22 cellular contexts compared by ENCODE assay signal in genomic region chr18:58152216-58152615, GRCh38.
DNase-seq lines count a peak whose midpoint lies in the region; ATAC-seq and TF ChIP-seq lines count a peak whose summit lies in the region.
"Had no signal": no experiment of that assay in that cellular context is flagged by ENCODE, and none has a peak within 500 bp of the region (broad histone marks: within the 10 kb centered on the region; RNA-seq: fewer than 3 reads in every experiment).

No MANE protein-coding gene starts in this region.

- H3K4me1 ChIP-seq in trophoblast cell (ENCODE audit: control insufficient read depth in 1 of 2, insufficient read depth in 2 of 2, low read length in 2 of 2): peaks cover 17 to 21% of the 10 kb centered on the region in 2 experiments

- H3K27ac ChIP-seq in C4-2B: peak overlapping the region; percentile 94
- H3K27ac ChIP-seq in VCaP: peak overlapping the region; percentile 93
- H3K27ac ChIP-seq in trophoblast cell (ENCODE audit: low read depth, low read length): peak overlapping the region; percentile 49
- H3K27ac ChIP-seq: 22Rv1; A549; BLaER1 treated with 17β-estradiol and CSF1 and Interleukin-3, amounts not matched to agents 10 nM and 100 nM had no signal

- H4K8ac ChIP-seq in trophoblast cell (ENCODE audit: low read depth, low read length): no peak overlapping the region

- no peak overlapping the region for H2BK120ac ChIP-seq in trophoblast cell (ENCODE audit: insufficient read depth, low read length, poor library complexity)

- H4K12ac ChIP-seq in trophoblast cell (ENCODE audit: low read depth, low read length): no peak overlapping the region

- no peak overlapping the region for H2AK5ac ChIP-seq in trophoblast cell (ENCODE audit: low read length)

- H2BK5ac ChIP-seq in trophoblast cell (ENCODE audit: low read depth, low read length, poor library complexity): no peak overlapping the region

- WGBS in trophoblast cell (ENCODE audit: extremely low coverage, insufficient coverage, insufficient read length): no CpG with 5 or more reads among the region's 3 CpGs

- peak overlapping the region; percentile 40 for H4K91ac ChIP-seq in trophoblast cell (ENCODE audit: low read depth, low read length)

- H3K4me3 ChIP-seq in trophoblast cell (ENCODE audit: low read depth, low read length): no peak overlapping the region
- H3K4me3 ChIP-seq: A549; BLaER1 treated with 17β-estradiol and CSF1 and Interleukin-3, amounts not matched to agents 10 nM and 100 nM; GM12878 had no signal

- H2AFZ ChIP-seq in trophoblast cell (ENCODE audit: insufficient read depth, low read length, poor library complexity): no peak overlapping the region

- no peak overlapping the region for H3K23ac ChIP-seq in trophoblast cell (ENCODE audit: low read length)

- peaks cover 17% of the 10 kb centered on the region for H3K79me1 ChIP-seq in trophoblast cell (ENCODE audit: low read length)

- H2BK12ac ChIP-seq in trophoblast cell (ENCODE audit: low read length): no peak overlapping the region

- peaks cover 1% of the 10 kb centered on the region for H3K79me2 ChIP-seq in trophoblast cell (ENCODE audit: control insufficient read depth, insufficient read depth, low read length, poor library complexity)

- no peak overlapping the region for H3K4ac ChIP-seq in trophoblast cell (ENCODE audit: low read depth, low read length)

- no peaks in the 10 kb centered on the region for H3K36me3 ChIP-seq in trophoblast cell (ENCODE audit: control insufficient read depth in 1 of 2, insufficient read depth in 2 of 2, low read length in 2 of 2)
- H3K36me3 ChIP-seq: BLaER1 treated with 17β-estradiol and CSF1 and Interleukin-3, amounts not matched to agents 10 nM and 100 nM had no signal

- no peak overlapping the region for H3K4me2 ChIP-seq in trophoblast cell (ENCODE audit: low read length)
- H3K4me2 ChIP-seq: A549; BLaER1 treated with 17β-estradiol and CSF1 and Interleukin-3, amounts not matched to agents 10 nM and 100 nM had no signal

- H3K9ac ChIP-seq in trophoblast cell (ENCODE audit: low read length): no peak overlapping the region
- H3K9ac ChIP-seq: BLaER1 treated with 17β-estradiol and CSF1 and Interleukin-3, amounts not matched to agents 10 nM and 100 nM had no signal

- H3K9me3 ChIP-seq in trophoblast cell (ENCODE audit: insufficient read depth, low read depth, low read length): peaks cover 2% of the 10 kb centered on the region
- H3K9me3 ChIP-seq: A549 had no signal

- H3K18ac ChIP-seq in trophoblast cell (ENCODE audit: low read length): no peak overlapping the region

- TF ChIP-seq CTCF in C4-2B (conservative IDR thresholded peaks at IDR 0.05) (no peak), VCaP (conservative IDR thresholded peaks at IDR 0.05) (no peak)

- DNase-seq in trophoblast cell (peak; percentile 20 to 69), inferior parietal cortex (ENCODE audit: extremely low spot score) (no peak), NCI-H345 (lab: John Stamatoyannopoulos, UW) (no peak)
- DNase-seq: AML-193; CD4-positive, alpha-beta memory T cell; CD4-positive, CD25-positive, alpha-beta regulatory T cell; CD8-positive, alpha-beta memory T cell; COR-L47; DMS 273 treated with DMSO at 0.1 percent for 48 hours; DMS153; DMS53; DMS79; DND-41; EL; GDM1 had no signal

- no peak overlapping the region for H3K14ac ChIP-seq in trophoblast cell (ENCODE audit: low read length)

- no peak for ATAC-seq in HG03175 (IDR thresholded peaks at IDR 0.05; ENCODE audit: unreplicated experiment)
- ATAC-seq: A549, GM12878 had no signal

- H3K27me3 ChIP-seq in trophoblast cell (ENCODE audit: insufficient read depth, low read length): no peaks in the 10 kb centered on the region
- H3K27me3 ChIP-seq: BLaER1 treated with 17β-estradiol and CSF1 and Interleukin-3, amounts not matched to agents 10 nM and 100 nM had no signal

Comparison
In these comparisons a context has a peak if more than half of its experiments do, and no peak if none do; other contexts are left out.
1. DNase-seq: peak in trophoblast cell (2 of 2); none in inferior parietal cortex (single experiment) and NCI-H345 (single experiment).
2. Peak in every context shown above with its lines, with median percentiles within 50 percentile points of each other: H3K27ac ChIP-seq.